28 cellular contexts compared by ENCODE assay signal in the genomic region with DNA sequence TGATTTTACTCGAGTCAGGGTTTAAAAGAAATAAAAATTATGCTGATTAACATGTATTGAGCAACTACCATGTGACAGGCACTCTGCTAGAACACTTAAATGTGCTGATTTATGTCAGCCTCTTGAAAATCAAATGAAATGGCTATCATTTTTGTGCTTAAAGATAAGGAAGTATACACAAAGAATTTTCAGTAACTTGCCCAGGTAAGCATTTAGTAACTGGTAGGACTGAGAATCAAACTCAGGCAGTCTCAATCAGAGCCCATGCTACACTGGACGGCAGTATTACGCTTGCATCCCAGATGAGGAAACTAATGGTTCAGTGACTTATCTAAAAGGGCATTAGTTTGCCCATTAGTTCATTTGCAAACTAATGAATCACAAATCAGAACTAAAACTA.
"Had no signal": no experiment of that assay in that cellular context is flagged by ENCODE, and none has a peak within 500 bp of the region (broad histone marks: within the 10 kb centered on the region; RNA-seq: fewer than 3 reads in every experiment).

No MANE protein-coding gene starts in this region.

- H3K27ac ChIP-seq: esophagus muscularis mucosa, foreskin keratinocyte, gastroesophageal sphincter, heart left ventricle, hepatocyte, pancreas, suprapubic skin, transverse colon had no signal

- H3K36me3 Mint-ChIP-seq: naive thymus-derived CD4-positive, alpha-beta T cell; neural progenitor cell had no signal

- H3K4me3 Mint-ChIP-seq: naive thymus-derived CD4-positive, alpha-beta T cell; nephron; neural progenitor cell; stimulated activated naive CD8-positive, alpha-beta T cell treated with anti-CD3 and anti-CD28 coated beads, Interleukin-15, amount 100 ng/mL, for 72 hours had no signal

- H3K27me3 ChIP-seq: esophagus muscularis mucosa, foreskin keratinocyte, gastroesophageal sphincter, heart left ventricle, hepatocyte, neural progenitor cell, pancreas, suprapubic skin, transverse colon had no signal

- H3K4me3 ChIP-seq: esophagus muscularis mucosa, gastroesophageal sphincter, heart left ventricle, hepatocyte, lung, neural progenitor cell, pancreas, smooth muscle cell, suprapubic skin, transverse colon had no signal

- H3K9me3 ChIP-seq: esophagus muscularis mucosa, gastroesophageal sphincter, heart left ventricle, pancreas, suprapubic skin, transverse colon had no signal

- H3K36me3 ChIP-seq: esophagus muscularis mucosa, gastroesophageal sphincter, heart left ventricle, neural progenitor cell, pancreas, suprapubic skin, transverse colon had no signal

- H3K27me3 Mint-ChIP-seq: naive thymus-derived CD4-positive, alpha-beta T cell; progenitor cell of endocrine pancreas; stimulated activated naive CD8-positive, alpha-beta T cell treated with anti-CD3 and anti-CD28 coated beads, Interleukin-15, amount 100 ng/mL, for 72 hours had no signal

- H3K4me1 Mint-ChIP-seq: naive thymus-derived CD4-positive, alpha-beta T cell; nephron; stimulated activated naive CD8-positive, alpha-beta T cell treated with anti-CD3 and anti-CD28 coated beads, Interleukin-15, amount 100 ng/mL, for 72 hours had no signal

- H3K4me1 ChIP-seq: esophagus muscularis mucosa, foreskin keratinocyte, gastroesophageal sphincter, heart left ventricle, pancreas, suprapubic skin, transverse colon had no signal

- DNase-seq: caudate nucleus; cerebellar nuclear complex; cortex of kidney; heart left ventricle; left colon; left ventricle myocardium superior; mesenchymal stem cell; midbrain; naive thymus-derived CD4-positive, alpha-beta T cell; pancreas; stimulated activated CD4-positive, alpha-beta T cell treated with anti-CD3 and anti-CD28 coated beads, Interleukin-12 subunit alpha, Interleukin-12 subunit beta, amount 100 ng/mL, for 4 hours; stimulated activated CD4-positive, alpha-beta T cell treated with anti-CD3 and anti-CD28 coated beads, Interleukin-1b, Interleukin-23, amount 100 ng/mL, for 48 hours; stimulated activated CD4-positive, alpha-beta T cell treated with anti-CD3 and anti-CD28 coated beads, Interleukin-4, amount 100 ng/mL, for 1 hour; stimulated activated CD8-positive, alpha-beta memory T cell treated with anti-CD3 and anti-CD28 coated beads, Interleukin-4, amount 100 ng/mL, for 48 hours; stimulated activated naive CD4-positive, alpha-beta T cell; stimulated activated naive CD8-positive, alpha-beta T cell treated with anti-CD3 and anti-CD28 coated beads, Interleukin-15, amount 100 ng/mL, for 72 hours; transverse colon had no signal

- H3K9me3 Mint-ChIP-seq: nephron, neural progenitor cell had no signal

- ATAC-seq: gastroesophageal sphincter; heart left ventricle; left colon; left ventricle myocardium superior; naive thymus-derived CD4-positive, alpha-beta T cell; pancreas; sciatic nerve; stimulated activated naive CD8-positive, alpha-beta T cell treated with anti-CD3 and anti-CD28 coated beads, Interleukin-15, amount 100 ng/mL, for 72 hours had no signal

- H3K27ac Mint-ChIP-seq: naive thymus-derived CD4-positive, alpha-beta T cell; nephron; progenitor cell of endocrine pancreas; stimulated activated naive CD8-positive, alpha-beta T cell treated with anti-CD3 and anti-CD28 coated beads, Interleukin-15, amount 100 ng/mL, for 72 hours had no signal
